In genomic region chr13:94967183-94968039, GRCh38 we compare ENCODE assay signal across 8 cellular contexts.
A peak's percentile ranks its signal among the peaks of the same experiment; 100 is the strongest.
DNase-seq lines count a peak whose midpoint lies in the region; ATAC-seq and TF ChIP-seq lines count a peak whose summit lies in the region.
"Had no signal": no experiment of that assay in that cellular context is flagged by ENCODE, and none has a peak within 500 bp of the region (broad histone marks: within the 10 kb centered on the region; RNA-seq: fewer than 3 reads in every experiment).

No MANE protein-coding gene starts in this region.

- H3K27ac ChIP-seq in angular gyrus (ENCODE audit: low read depth, low read length), result peak overlapping the region; percentile 78
- H3K27ac ChIP-seq: Peyer's patch had no signal

- H3K27me3 ChIP-seq in kidney epithelial cell (ENCODE audit: control insufficient read depth, insufficient read depth, low read length), result peaks cover 27% of the 10 kb centered on the region

- TF ChIP-seq CTCF in kidney epithelial cell (IDR thresholded peaks at IDR 0.05; ENCODE audit: insufficient read depth, low read length, poor library complexity, severe bottlenecking), result no peak

- peak overlapping the region; percentile 1 for H3K4me3 ChIP-seq in kidney epithelial cell (ENCODE audit: low read depth, low read length)

- no peaks in the 10 kb centered on the region for H3K4me1 Mint-ChIP-seq in stimulated activated effector memory CD8-positive, alpha-beta T cell treated with anti-CD3 and anti-CD28 coated beads, Interleukin-12 subunit alpha, Interleukin-12 subunit beta, amount 100 ng/mL, for 72 hours

- H3K4me3 Mint-ChIP-seq in stimulated activated effector memory CD8-positive, alpha-beta T cell treated with anti-CD3 and anti-CD28 coated beads, Interleukin-12 subunit alpha, Interleukin-12 subunit beta, amount 100 ng/mL, for 72 hours, result no peak overlapping the region

- no peaks in the 10 kb centered on the region for H3K36me3 ChIP-seq in kidney epithelial cell (ENCODE audit: control insufficient read depth, insufficient read depth, low read length)
- H3K36me3 ChIP-seq: Peyer's patch had no signal

- ATAC-seq in GM18505 (IDR thresholded peaks at IDR 0.05; ENCODE audit: unreplicated experiment), result peak; percentile 67
- ATAC-seq in HG03103 (IDR thresholded peaks at IDR 0.05; ENCODE audit: low read depth, unreplicated experiment), result peak; percentile 46
- peak; percentile 76 for ATAC-seq in stimulated activated effector memory CD8-positive, alpha-beta T cell treated with anti-CD3 and anti-CD28 coated beads, Interleukin-12 subunit alpha, Interleukin-12 subunit beta, amount 100 ng/mL, for 72 hours
- ATAC-seq in HG03457 (IDR thresholded peaks at IDR 0.05; ENCODE audit: unreplicated experiment), result no peak

- no peaks in the 10 kb centered on the region for H3K36me3 Mint-ChIP-seq in stimulated activated effector memory CD8-positive, alpha-beta T cell treated with anti-CD3 and anti-CD28 coated beads, Interleukin-12 subunit alpha, Interleukin-12 subunit beta, amount 100 ng/mL, for 72 hours

- DNase-seq in kidney epithelial cell (ENCODE audit: low read depth) (no peak), LoVo (ENCODE audit: low spot score) (no peak)
- peak in 1 of 2 donors; percentile 49 for DNase-seq in stimulated activated effector memory CD8-positive, alpha-beta T cell treated with anti-CD3 and anti-CD28 coated beads, Interleukin-12 subunit alpha, Interleukin-12 subunit beta, amount 100 ng/mL, for 72 hours (ENCODE audit: low spot score in 2 of 2)

- no peaks in the 10 kb centered on the region for H3K9me3 Mint-ChIP-seq in stimulated activated effector memory CD8-positive, alpha-beta T cell treated with anti-CD3 and anti-CD28 coated beads, Interleukin-12 subunit alpha, Interleukin-12 subunit beta, amount 100 ng/mL, for 72 hours

- TF ChIP-seq POLR2A in GM18505 (IDR thresholded peaks at IDR 0.05; ENCODE audit: borderline replicate concordance, extremely low read depth, insufficient read depth, insufficient read length), result no peak

- H3K27ac Mint-ChIP-seq in stimulated activated effector memory CD8-positive, alpha-beta T cell treated with anti-CD3 and anti-CD28 coated beads, Interleukin-12 subunit alpha, Interleukin-12 subunit beta, amount 100 ng/mL, for 72 hours, result no peak overlapping the region
